Comparison of ENCODE assay signal across 18 cellular contexts in the genomic region with DNA sequence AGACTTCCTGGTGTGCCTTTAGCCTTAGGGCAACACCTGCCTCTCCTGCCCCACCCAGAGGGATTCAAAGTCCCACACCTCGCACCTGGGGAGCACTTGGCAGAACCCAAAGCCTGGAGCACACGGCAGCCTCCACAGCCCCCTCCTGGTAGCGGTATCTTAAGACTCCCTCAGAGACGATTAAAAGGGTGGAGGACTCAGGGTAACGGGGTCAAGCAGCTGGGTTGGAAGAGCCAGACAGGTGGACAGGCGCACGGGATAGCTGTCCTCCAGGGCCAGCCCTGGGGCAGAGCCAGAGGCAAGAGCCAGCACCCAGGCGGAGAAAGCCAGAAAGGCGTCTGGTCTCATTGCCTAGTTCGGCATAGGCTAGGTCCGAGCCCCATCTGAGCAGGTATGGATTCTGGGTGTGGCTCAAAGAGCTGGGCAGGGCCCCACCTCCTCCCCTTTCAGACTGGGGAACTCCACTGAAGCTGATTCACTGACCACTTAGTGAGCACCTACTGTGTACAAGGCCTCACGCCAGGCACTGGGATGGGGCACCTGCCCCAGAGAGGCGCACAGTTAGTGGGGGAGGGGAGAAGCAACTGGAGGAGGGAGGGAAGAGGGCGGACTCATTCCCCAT. TPM values are rescaled to one million over a fixed set of nuclear protein-coding genes. Genes with fewer than 3 reads are reported as not detected.
DNase-seq lines count a peak whose midpoint lies in the region; ATAC-seq, FAIRE-seq and TF ChIP-seq lines count a peak whose summit lies in the region.
"Had no signal": no experiment of that assay in that cellular context is flagged by ENCODE, and none has a peak within 500 bp of the region (broad histone marks: within the 10 kb centered on the region; RNA-seq: fewer than 3 reads in every experiment).

No MANE protein-coding gene starts in this region.

- H3K79me1 ChIP-seq in H1 (ENCODE audit: low read depth, low read length): no peaks in the 10 kb centered on the region; the same call in 1 of the 2 replicates

- CTCF ChIA-PET in H1 (lab: Charles Lee; ENCODE audit: partially characterized antibody): interaction anchor here (1.0 to 6.1 kb wide), 4 partner anchors 25 to 63 kb away, joined by 3 to 46 read pairs (median 6); partner anchors contain the start of gene MEAK7

- POLR2A ChIA-PET in H1 (lab: Charles Lee; ENCODE audit: partially characterized antibody): interaction anchor here (0.9 to 1.6 kb wide), 7 partner anchors 10 to 59 kb away, joined by 3 to 4 read pairs (median 3); no protein-coding TSS in a partner anchor

- no peak overlapping the region for H2AFZ ChIP-seq in H1 (ENCODE audit: low read length)

- no peak overlapping the region for H3K23ac ChIP-seq in H1 (ENCODE audit: insufficient read length)

- peak overlapping the region; percentile 65 for H3K4ac ChIP-seq in H1 (replicated peaks; ENCODE audit: insufficient read length, low read depth, low read length)

- no peak overlapping the region; the same call in 1 of the 2 replicates for H3K18ac ChIP-seq in H1 (ENCODE audit: extremely low read depth, low read length)

- no peaks in the 10 kb centered on the region for H3K27me3 Mint-ChIP-seq in T-helper 1 cell treated with Interleukin-12 subunit alpha and Interleukin-12 subunit beta and Interleukin-4 antibody, amounts not matched to agents 30 μg/mL and 1 μg/mL, for 36 hours (ENCODE audit: low read depth)
- H3K27me3 Mint-ChIP-seq in stimulated activated memory B cell treated with anti-CD40 and anti-IgM and Interleukin-4, amounts not matched to agents 10 μg/mL and 1 μg/mL and 100 μg/mL, for 72 hours: no peaks in the 10 kb centered on the region
- H3K27me3 Mint-ChIP-seq: effector memory CD8-positive, alpha-beta T cell; memory B cell had no signal

- no peak overlapping the region for H3K27ac ChIP-seq in H1 (ENCODE audit: low read depth, low read length)
- H3K27ac ChIP-seq: right lobe of liver had no signal

- no peaks in the 10 kb centered on the region for H3K23me2 ChIP-seq in H1 (ENCODE audit: low read depth, low read length)

- H3K9me3 Mint-ChIP-seq in T-helper 1 cell treated with Interleukin-12 subunit alpha and Interleukin-12 subunit beta and Interleukin-4 antibody, amounts not matched to agents 30 μg/mL and 1 μg/mL, for 36 hours: no peaks in the 10 kb centered on the region
- H3K9me3 Mint-ChIP-seq in stimulated activated memory B cell treated with anti-CD40 and anti-IgM and Interleukin-4, amounts not matched to agents 10 μg/mL and 1 μg/mL and 100 μg/mL, for 72 hours: no peaks in the 10 kb centered on the region
- H3K9me3 Mint-ChIP-seq: CD8-positive, alpha-beta memory T cell; effector memory CD8-positive, alpha-beta T cell; memory B cell had no signal

- 89% methylated on average over 13 of the region's 14 CpGs; no CpG with 5 or more reads in 1 of the 2 experiments for WGBS in H1 (ENCODE audit: extremely low coverage in 1 of 2, insufficient coverage in 1 of 2, insufficient read length in 1 of 2, insufficient replicate concordance in 2 of 2, low coverage in 1 of 2, low lambda C conversion rate in 2 of 2, missing lambda C conversion rate in 1 of 2), 2 experiments
- 49 to 51% methylated on average over 8 to 14 of the region's 14 CpGs for WGBS in lower leg skin, 2 donors

- H4K5ac ChIP-seq in H1 (ENCODE audit: insufficient read length, low read depth, low read length): no peak overlapping the region

- TF ChIP-seq CTCF in H1 (IDR thresholded peaks at IDR 0.05; ENCODE audit: control extremely low read depth in 1 of 3, insufficient read depth in 1 of 3, low read depth in 1 of 3, low read length in 3 of 3) (no peak), lower leg skin (IDR thresholded peaks at IDR 0.05) (no peak)

- TF ChIP-seq EP300 in H1 (IDR thresholded peaks at IDR 0.05; ENCODE audit: borderline replicate concordance in 1 of 2, low read depth in 2 of 2, low read length in 2 of 2): no peak

- peak overlapping the region; percentile 62 for H4K91ac ChIP-seq in H1 (replicated peaks; ENCODE audit: insufficient read length, low read length)

- peak overlapping the region; percentile 92; the same call in 1 of the 2 replicates for H2BK12ac ChIP-seq in H1 (ENCODE audit: low read depth, low read length)

- no peak; a peak in 1 of 4 replicates for TF ChIP-seq RAD21 in H1 (IDR thresholded peaks at IDR 0.05 in 1 of 2, conservative IDR thresholded peaks at IDR 0.05 in 1 of 2; ENCODE audit: low read depth in 2 of 2, low read length in 2 of 2)

- H3K36me3 ChIP-seq in H1 (ENCODE audit: control insufficient read depth in 2 of 4, insufficient read depth in 4 of 4, low read length in 3 of 4): 0 out of 8 replicates have a peak, but pooled peaks cover 0 to under 1% (median 0%) of the 10 kb centered on the region in 4 experiments
- H3K36me3 ChIP-seq: right lobe of liver had no signal

- ATAC-seq in stimulated activated memory B cell treated with anti-CD40 and anti-IgM and Interleukin-4, amounts not matched to agents 10 μg/mL and 1 μg/mL and 100 μg/mL, for 72 hours: no peak
- no peak for ATAC-seq in HG02763 (IDR thresholded peaks at IDR 0.05; ENCODE audit: unreplicated experiment)
- ATAC-seq: effector memory CD8-positive, alpha-beta T cell; right lobe of liver had no signal

- peaks cover 20% of the 10 kb centered on the region for H3K4me1 Mint-ChIP-seq in T-helper 1 cell treated with Interleukin-12 subunit alpha and Interleukin-12 subunit beta and Interleukin-4 antibody, amounts not matched to agents 30 μg/mL and 1 μg/mL, for 36 hours (ENCODE audit: low read depth)
- H3K4me1 Mint-ChIP-seq in stimulated activated memory B cell treated with anti-CD40 and anti-IgM and Interleukin-4, amounts not matched to agents 10 μg/mL and 1 μg/mL and 100 μg/mL, for 72 hours: peaks cover 42% of the 10 kb centered on the region

- H2BK20ac ChIP-seq in H1 (ENCODE audit: low read length): peak overlapping the region; percentile 80

- H3K4me3 Mint-ChIP-seq in T-helper 1 cell treated with Interleukin-12 subunit alpha and Interleukin-12 subunit beta and Interleukin-4 antibody, amounts not matched to agents 30 μg/mL and 1 μg/mL, for 36 hours: no peak overlapping the region
- no peak overlapping the region for H3K4me3 Mint-ChIP-seq in stimulated activated memory B cell treated with anti-CD40 and anti-IgM and Interleukin-4, amounts not matched to agents 10 μg/mL and 1 μg/mL and 100 μg/mL, for 72 hours
- H3K4me3 Mint-ChIP-seq: CD8-positive, alpha-beta memory T cell; effector memory CD8-positive, alpha-beta T cell; memory B cell had no signal

- no peak overlapping the region for H3K56ac ChIP-seq in H1 (replicated peaks; ENCODE audit: insufficient read length, low read depth, low read length)

- no peak overlapping the region for H3K14ac ChIP-seq in H1 (ENCODE audit: insufficient read length)

- H3K9ac ChIP-seq in H1 (replicated peaks in 1 of 4; ENCODE audit: extremely low read depth in 1 of 4, low read depth in 3 of 4, low read length in 3 of 4): no peak overlapping the region; a peak in 1 of 7 replicates

- no peak overlapping the region for H2BK15ac ChIP-seq in H1 (ENCODE audit: low read length)

- H3K27ac Mint-ChIP-seq in T-helper 1 cell treated with Interleukin-12 subunit alpha and Interleukin-12 subunit beta and Interleukin-4 antibody, amounts not matched to agents 30 μg/mL and 1 μg/mL, for 36 hours: peak overlapping the region; percentile 26
- H3K27ac Mint-ChIP-seq in stimulated activated memory B cell treated with anti-CD40 and anti-IgM and Interleukin-4, amounts not matched to agents 10 μg/mL and 1 μg/mL and 100 μg/mL, for 72 hours: peak overlapping the region; percentile 51
- H3K27ac Mint-ChIP-seq: memory B cell had no signal

- peak overlapping the region; percentile 22 for H2BK120ac ChIP-seq in H1 (replicated peaks; ENCODE audit: low read depth, low read length)

- no peak overlapping the region; a peak in 1 of 4 replicates for H3K4me2 ChIP-seq in H1 (ENCODE audit: insufficient read depth in 1 of 2, low read depth in 2 of 2, low read length in 2 of 2)

- no peaks in the 10 kb centered on the region for H4K20me1 ChIP-seq in H1 (replicated peaks in 1 of 2; ENCODE audit: control insufficient read depth in 1 of 2, insufficient read depth in 2 of 2, low read length in 2 of 2)

- no peak for FAIRE-seq in H1 (lab: Jason Lieb, UNC)
- FAIRE-seq: TTC549 had no signal

- TF ChIP-seq POLR2A in H1 (IDR thresholded peaks at IDR 0.05; ENCODE audit: control extremely low read depth in 1 of 2, low read depth in 2 of 2, low read length in 2 of 2): no peak
- no peak for TF ChIP-seq POLR2A in lower leg skin (IDR thresholded peaks at IDR 0.05)

- H2BK5ac ChIP-seq in H1 (ENCODE audit: low read depth, low read length): peak overlapping the region; percentile 67; the same call in 1 of the 2 replicates

- no peaks in the 10 kb centered on the region for H3K9me3 ChIP-seq in H1 (ENCODE audit: insufficient read depth in 2 of 2, low read depth in 1 of 2, low read length in 1 of 2)
- H3K9me3 ChIP-seq: right lobe of liver had no signal

- H3K4me3 ChIP-seq in H1 (ENCODE audit: extremely low read depth in 1 of 4, insufficient read depth in 2 of 4, low read depth in 3 of 4, low read length in 4 of 4): no peak overlapping the region
- no peak overlapping the region for H3K4me3 ChIP-seq in lower leg skin (ENCODE audit: low read depth, poor library complexity, severe bottlenecking)
- H3K4me3 ChIP-seq: right lobe of liver had no signal

- peak overlapping the region; percentile 10; the same call in 1 of the 2 replicates for H2AK5ac ChIP-seq in H1 (ENCODE audit: low read depth, low read length)

- peaks cover 23% of the 10 kb centered on the region for H3K36me3 Mint-ChIP-seq in T-helper 1 cell treated with Interleukin-12 subunit alpha and Interleukin-12 subunit beta and Interleukin-4 antibody, amounts not matched to agents 30 μg/mL and 1 μg/mL, for 36 hours (ENCODE audit: low read depth)
- H3K36me3 Mint-ChIP-seq in stimulated activated memory B cell treated with anti-CD40 and anti-IgM and Interleukin-4, amounts not matched to agents 10 μg/mL and 1 μg/mL and 100 μg/mL, for 72 hours: peaks cover 24% of the 10 kb centered on the region
- H3K36me3 Mint-ChIP-seq: memory B cell had no signal

- 0 out of 2 replicates have a peak overlapping the region, but pooled peaks have one; percentile 23 for H4K8ac ChIP-seq in H1 (ENCODE audit: extremely low read depth, insufficient read depth, low read length)

- H3K79me2 ChIP-seq in H1 (ENCODE audit: control insufficient read depth in 1 of 2, insufficient read depth in 2 of 2, low read length in 2 of 2): no peaks in the 10 kb centered on the region

- DNase-seq in T-helper 1 cell (no peak), NCI-H2107 (lab: John Stamatoyannopoulos, UW) (peak; percentile 64), H1 (ENCODE audit: low read depth in 1 of 2, low spot score in 2 of 2) (peak in 1 of 2 experiments; percentile 60), lower leg skin (ENCODE audit: low spot score in 2 of 2) (no peak), NCI-H1930 (lab: John Stamatoyannopoulos, UW) (no peak)
- DNase-seq: activated naive CD4-positive, alpha-beta T cell; CD8-positive, alpha-beta memory T cell; effector memory CD8-positive, alpha-beta T cell; GDM1; nucleus accumbens; SIG-M5; stimulated activated CD4-positive, alpha-beta T cell treated with anti-CD3 and anti-CD28 coated beads, Interleukin-4, amount 100 ng/mL, for 1 hour had no signal

- intact Hi-C loops in lower leg skin (cut with DNase I; ENCODE audit: low total_unique reads): no loop called here

- H3K4me1 ChIP-seq in H1 (replicated peaks in 1 of 4; ENCODE audit: control insufficient read depth in 3 of 4, insufficient read depth in 4 of 4, low read length in 3 of 4): peaks cover 11 to 33% (median 21%) of the 10 kb centered on the region in 4 experiments
- H3K4me1 ChIP-seq: right lobe of liver had no signal

- no peaks in the 10 kb centered on the region for H3K27me3 ChIP-seq in H1 (replicated peaks in 1 of 4; ENCODE audit: control insufficient read depth in 3 of 4, extremely low read depth in 1 of 4, insufficient read depth in 3 of 4, low read length in 3 of 4)
- H3K27me3 ChIP-seq: right lobe of liver had no signal

RNA-seq across cellular contexts. Expression of gene MEAK7, which starts 55.0 kb away (rescaled TPM):
- total RNA-seq in H1 (2021; fragmentation: NEBNext Ultra II Directional; extraction: Animal tissue kit (Norgen Biotek cat#: 25700)): 19.0 and 19.6 TPM in 2 replicates
- 9.6 and 13.6 TPM in 2 replicates for polyA plus RNA-seq in H1 (2011; rRNA removed)
- polyA plus RNA-seq in H1 (2011; cell fraction: cytosol; rRNA removed): 14.1 TPM
- polyA plus RNA-seq in H1 (2011; cell fraction: nucleus; rRNA removed): 14.5 TPM
- 12.3 to 15.0 TPM (median 12.8 TPM) in 4 replicates for polyA plus RNA-seq in H1 (2012, experiment 1 of 2)
- 6.5 TPM for polyA plus RNA-seq in H1 (2012, experiment 2 of 2)
- polyA plus RNA-seq in H1 (2013, experiment 1 of 2): 6.0 TPM
- polyA plus RNA-seq in H1 (2013, experiment 2 of 2): 5.3 TPM
- 15.7 and 18.2 TPM in 2 replicates for polyA minus RNA-seq in H1 (2011; rRNA and poly(A)+ RNA removed)
- 18.6 TPM for polyA minus RNA-seq in H1 (2011; cell fraction: cytosol; rRNA and poly(A)+ RNA removed)
- polyA minus RNA-seq in H1 (2011; cell fraction: nucleus; rRNA and poly(A)+ RNA removed): 16.5 TPM
- total RNA-seq in lower leg skin: 10 to 100 TPM; 10.2 to 20.8 (median 14.9) TPM

RNA-seq across cellular contexts. Expression of gene COTL1, which starts 58.5 kb away (rescaled TPM):
- total RNA-seq in H1 (2021; fragmentation: NEBNext Ultra II Directional; extraction: Animal tissue kit (Norgen Biotek cat#: 25700)): 183 TPM in 2 replicates
- 59.2 and 89.0 TPM in 2 replicates for polyA plus RNA-seq in H1 (2011; rRNA removed)
- polyA plus RNA-seq in H1 (2011; cell fraction: cytosol; rRNA removed): 69.0 TPM
- polyA plus RNA-seq in H1 (2011; cell fraction: nucleus; rRNA removed): 66.9 TPM
- 130 to 155 TPM (median 146 TPM) in 4 replicates for polyA plus RNA-seq in H1 (2012, experiment 1 of 2)
- 218 TPM for polyA plus RNA-seq in H1 (2012, experiment 2 of 2)
- polyA plus RNA-seq in H1 (2013, experiment 1 of 2): 116 TPM
- 122 TPM for polyA plus RNA-seq in H1 (2013, experiment 2 of 2)
- polyA minus RNA-seq in H1 (2011; rRNA and poly(A)+ RNA removed): 20.0 and 39.8 TPM in 2 replicates
- 41.8 TPM for polyA minus RNA-seq in H1 (2011; cell fraction: cytosol; rRNA and poly(A)+ RNA removed)
- polyA minus RNA-seq in H1 (2011; cell fraction: nucleus; rRNA and poly(A)+ RNA removed): 27.7 TPM
- total RNA-seq in lower leg skin: 10 to 100 TPM in 2 of 4 donors, 1 to 10 TPM in 2; 6.5 to 25.7 (median 9.8) TPM
